Comparison of ENCODE assay signal across 8 cellular contexts in the genomic region with DNA sequence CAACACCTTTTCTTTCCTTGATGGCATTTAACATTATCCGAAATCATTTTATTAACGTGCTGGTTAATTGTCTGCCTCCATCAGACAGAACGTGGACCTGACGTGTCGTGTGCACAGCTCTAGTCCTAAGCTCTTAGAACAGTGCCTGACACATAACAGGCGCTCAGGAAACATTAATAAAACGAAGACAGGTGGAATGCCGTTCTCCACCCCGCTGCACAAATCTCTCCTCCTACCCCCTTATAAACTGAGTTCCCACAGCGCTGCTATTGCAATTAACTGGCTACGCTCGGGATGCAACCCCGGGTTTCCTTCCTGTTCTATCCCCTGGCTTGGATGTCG. TPM values are rescaled to one million over a fixed set of nuclear protein-coding genes. Genes with fewer than 3 reads are reported as not detected.
DNase-seq lines count a peak whose midpoint lies in the region; ATAC-seq and TF ChIP-seq lines count a peak whose summit lies in the region.

No MANE protein-coding gene starts in this region.

- H3K4me1 ChIP-seq in DOHH2 (ENCODE audit: control insufficient read depth, low read length): peaks cover 40% of the 10 kb centered on the region
- H3K4me1 ChIP-seq in rectal smooth muscle tissue (ENCODE audit: control insufficient read depth, insufficient read depth, low read length): peaks cover 8% of the 10 kb centered on the region

- H3K79me2 ChIP-seq in DOHH2 (ENCODE audit: control insufficient read depth, low read length): peaks cover 67% of the 10 kb centered on the region

- peak overlapping the region; percentile 81 for H3K27ac ChIP-seq in DOHH2 (ENCODE audit: low read depth, low read length)
- peak overlapping the region; percentile 93 for H3K27ac ChIP-seq in rectal smooth muscle tissue (ENCODE audit: low read depth, low read length)

- H3K27ac Mint-ChIP-seq in WTC11: peak overlapping the region; percentile 99

- ATAC-seq in GM21576 (IDR thresholded peaks at IDR 0.05; ENCODE audit: unreplicated experiment): peak; percentile 5
- ATAC-seq in WTC11: no peak

- no peaks in the 10 kb centered on the region for H3K9me3 ChIP-seq in DOHH2 (ENCODE audit: control insufficient read depth, insufficient read depth, low read length)

- no peaks in the 10 kb centered on the region for H3K9me2 ChIP-seq in DOHH2 (replicated peaks; ENCODE audit: control insufficient read depth, low read length)

- H3K4me3 Mint-ChIP-seq in WTC11: peak overlapping the region; percentile 98

- H3K36me3 ChIP-seq in DOHH2 (ENCODE audit: control insufficient read depth, low read length): peaks cover 44% of the 10 kb centered on the region
- H3K36me3 ChIP-seq in rectal smooth muscle tissue (ENCODE audit: control insufficient read depth, insufficient read depth, low read length): no peaks in the 10 kb centered on the region

- no peaks in the 10 kb centered on the region for H3K27me3 ChIP-seq in DOHH2 (ENCODE audit: control insufficient read depth, low read length)
- H3K27me3 ChIP-seq in rectal smooth muscle tissue (ENCODE audit: control insufficient read depth, insufficient read depth, low read length): no peaks in the 10 kb centered on the region

- H3K9me3 Mint-ChIP-seq in WTC11: peaks cover 3% of the 10 kb centered on the region; the same call in 1 of the 2 replicates

- H4K20me1 ChIP-seq in DOHH2 (ENCODE audit: control insufficient read depth, insufficient read depth, low read depth, low read length): peaks cover 7% of the 10 kb centered on the region; the same call in 1 of the 2 replicates

- peaks cover 22% of the 10 kb centered on the region for H3K4me1 Mint-ChIP-seq in WTC11

- 0 out of 2 replicates have a peak, but pooled peaks cover 4% of the 10 kb centered on the region for H3K36me3 Mint-ChIP-seq in WTC11

- POLR2A ChIA-PET in WTC11 (lab: Charles Lee): interaction anchor here (1.5 kb wide), 1 partner anchor 16 kb away, joined by 3 read pairs; no protein-coding TSS in a partner anchor

- peak overlapping the region; percentile 98 for H3K4me3 ChIP-seq in DOHH2 (ENCODE audit: low read length)
- H3K4me3 ChIP-seq in rectal smooth muscle tissue (ENCODE audit: low read length): peak overlapping the region; percentile 77

- no peak for TF ChIP-seq CTCF in DOHH2 (IDR thresholded peaks at IDR 0.05; ENCODE audit: low read depth, low read length, poor library complexity, severe bottlenecking)
- no peak for TF ChIP-seq CTCF in WTC11 (IDR thresholded peaks at IDR 0.05)
- no peak for TF ChIP-seq CTCF in GM10266 (IDR thresholded peaks at IDR 0.05; ENCODE audit: control insufficient read depth, insufficient read depth, low read depth, missing control alignments)

- H3K9ac ChIP-seq in rectal smooth muscle tissue (ENCODE audit: low read length): peak overlapping the region; percentile 39

- H3K27me3 Mint-ChIP-seq in WTC11 (ENCODE audit: low read depth): no peaks in the 10 kb centered on the region

- peak; percentile 59 for DNase-seq in LHCN-M2 (ENCODE audit: low read depth)
- no peak for DNase-seq in WTC11 (ENCODE audit: low spot score)
- DNase-seq in glomerular endothelial cell (ENCODE audit: extremely low read depth, low read depth, low spot score): peak; percentile 23
- no peak for DNase-seq in GM10266 (ENCODE audit: extremely low spot score)
- no peak for DNase-seq in cerebellar nuclear complex (lab: John Stamatoyannopoulos, UW)

- peak overlapping the region; percentile 78 for H3K4me2 ChIP-seq in DOHH2 (ENCODE audit: low read length)

- H3F3A ChIP-seq in DOHH2 (ENCODE audit: control insufficient read depth, insufficient read depth): no peaks in the 10 kb centered on the region

- CTCF ChIA-PET in WTC11 (lab: Charles Lee): interaction anchor here (1.9 kb wide), 1 partner anchor 16 kb away, joined by 4 read pairs; no protein-coding TSS in a partner anchor

TF ChIP-seq in WTC11, 78 proteins besides CTCF, POLR2A, EP300 and RAD21:
- no peak for TF ChIP-seq GTF2I (CRISPR knock-in tag; conservative IDR thresholded peaks at IDR 0.05)
- no peak for TF ChIP-seq ZNF219 (CRISPR knock-in tag; IDR thresholded peaks at IDR 0.05; ENCODE audit: borderline replicate concordance)
- TF ChIP-seq ZNF138 (CRISPR knock-in tag; conservative IDR thresholded peaks at IDR 0.05): no peak
- TF ChIP-seq, protein P1, sequence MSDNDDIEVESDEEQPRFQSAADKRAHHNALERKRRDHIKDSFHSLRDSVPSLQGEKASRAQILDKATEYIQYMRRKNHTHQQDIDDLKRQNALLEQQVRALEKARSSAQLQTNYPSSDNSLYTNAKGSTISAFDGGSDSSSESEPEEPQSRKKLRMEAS (CRISPR knock-in tag; IDR thresholded peaks at IDR 0.05): no peak
- TF ChIP-seq ZNF396 (CRISPR knock-in tag; IDR thresholded peaks at IDR 0.05; ENCODE audit: borderline replicate concordance): no peak
- TF ChIP-seq KAT7 (CRISPR knock-in tag; IDR thresholded peaks at IDR 0.05; ENCODE audit: borderline replicate concordance): no peak
- TF ChIP-seq, protein P2, sequence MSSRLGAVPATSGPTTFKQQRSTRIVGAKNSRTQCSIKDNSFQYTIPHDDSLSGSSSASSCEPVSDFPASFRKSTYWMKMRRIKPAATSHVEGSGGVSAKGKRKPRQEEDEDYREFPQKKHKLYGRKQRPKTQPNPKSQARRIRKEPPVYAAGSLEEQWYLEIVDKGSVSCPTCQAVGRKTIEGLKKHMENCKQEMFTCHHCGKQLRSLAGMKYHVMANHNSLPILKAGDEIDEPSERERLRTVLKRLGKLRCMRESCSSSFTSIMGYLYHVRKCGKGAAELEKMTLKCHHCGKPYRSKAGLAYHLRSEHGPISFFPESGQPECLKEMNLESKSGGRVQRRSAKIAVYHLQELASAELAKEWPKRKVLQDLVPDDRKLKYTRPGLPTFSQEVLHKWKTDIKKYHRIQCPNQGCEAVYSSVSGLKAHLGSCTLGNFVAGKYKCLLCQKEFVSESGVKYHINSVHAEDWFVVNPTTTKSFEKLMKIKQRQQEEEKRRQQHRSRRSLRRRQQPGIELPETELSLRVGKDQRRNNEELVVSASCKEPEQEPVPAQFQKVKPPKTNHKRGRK (CRISPR knock-in tag; IDR thresholded peaks at IDR 0.05; ENCODE audit: borderline replicate concordance): no peak
- no peak for TF ChIP-seq ATF1 (CRISPR knock-in tag; IDR thresholded peaks at IDR 0.05)
- TF ChIP-seq TEAD1 (CRISPR knock-in tag; IDR thresholded peaks at IDR 0.05): no peak
- TF ChIP-seq, protein P3, sequence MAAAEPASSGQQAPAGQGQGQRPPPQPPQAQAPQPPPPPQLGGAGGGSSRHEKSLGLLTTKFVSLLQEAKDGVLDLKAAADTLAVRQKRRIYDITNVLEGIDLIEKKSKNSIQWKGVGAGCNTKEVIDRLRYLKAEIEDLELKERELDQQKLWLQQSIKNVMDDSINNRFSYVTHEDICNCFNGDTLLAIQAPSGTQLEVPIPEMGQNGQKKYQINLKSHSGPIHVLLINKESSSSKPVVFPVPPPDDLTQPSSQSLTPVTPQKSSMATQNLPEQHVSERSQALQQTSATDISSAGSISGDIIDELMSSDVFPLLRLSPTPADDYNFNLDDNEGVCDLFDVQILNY (CRISPR knock-in tag; IDR thresholded peaks at IDR 0.05): no peak

RNA-seq across cellular contexts. Expression of a gene that starts 0.5 kb away (rescaled TPM):
- 39.1 and 43.8 TPM in 2 replicates for total RNA-seq in LHCN-M2 (2014; rRNA removed)
- polyA plus RNA-seq in LHCN-M2 (2012): 25.3 TPM
- total RNA-seq in WTC11 (2021): 26.8 to 31.0 TPM (median 27.2 TPM) in 3 replicates
- total RNA-seq in glomerular endothelial cell: 12.9 and 15.3 TPM in 2 replicates

RNA-seq across cellular contexts. Expression of a gene that starts 16.1 kb away (rescaled TPM):
- total RNA-seq in LHCN-M2 (2014; rRNA removed) (not detected in 2 replicates), WTC11 (2021) (0.62 to 1.2 TPM (median 0.72 TPM) in 3 replicates), glomerular endothelial cell (not detected in 2 replicates)
- not detected for polyA plus RNA-seq in LHCN-M2 (2012)

Comparison
In these comparisons a context has a peak if more than half of its experiments do, and no peak if none do; other contexts are left out.
1. DNase-seq: peak in LHCN-M2 (single experiment) and glomerular endothelial cell (single experiment); none in WTC11 (single experiment), GM10266 (single experiment) and cerebellar nuclear complex (0 of 2).